In genomic region chr1:111269820-111270406, GRCh38 we compare ENCODE assay signal across 29 cellular contexts. TPM values are rescaled to one million over a fixed set of nuclear protein-coding genes. Genes with fewer than 3 reads are reported as not detected.
"Had no signal": no experiment of that assay in that cellular context is flagged by ENCODE, and none has a peak within 500 bp of the region (broad histone marks: within the 10 kb centered on the region; RNA-seq: fewer than 3 reads in every experiment).

No MANE protein-coding gene starts in this region.

- H3K9me3 Mint-ChIP-seq: nephron progenitor cell had no signal

- H3K9me3 ChIP-seq: adrenal gland, colonic mucosa, esophagus squamous epithelium, suprapubic skin, tibial nerve had no signal

- H3K4me3 ChIP-seq: adrenal gland, colonic mucosa, gastroesophageal sphincter, heart left ventricle, suprapubic skin, tibial nerve had no signal

- FAIRE-seq: astrocyte, small intestine had no signal

- H3K4me1 Mint-ChIP-seq: nephron progenitor cell had no signal

- H3K4me3 Mint-ChIP-seq: nephron progenitor cell had no signal

- DNase-seq: activated CD4-positive, alpha-beta T cell treated with anti-CD3 and anti-CD28 coated beads for 4 hours; activated CD8-positive, alpha-beta memory T cell treated with anti-CD3 and anti-CD28 coated beads, Interleukin-2, amount 50 U/mL, for 48 hours; activated naive CD4-positive, alpha-beta T cell; activated T-cell treated with anti-CD3 and anti-CD28 coated beads, Interleukin-2, amount 50 U/mL, for 4 hours; colonic mucosa; esophagus squamous epithelium; islet precursor cell; left colon; mesenchymal stem cell; nephron progenitor cell; nucleus accumbens; small intestine; stomach; T-helper 9 cell had no signal

- H3K36me3 ChIP-seq: adrenal gland, colonic mucosa, esophagus squamous epithelium, gastroesophageal sphincter, heart left ventricle, stomach, suprapubic skin, tibial nerve had no signal

- H3K27ac Mint-ChIP-seq: activated naive CD8-positive, alpha-beta T cell; activated T-helper 2 cell treated with anti-CD3 and anti-CD28 coated beads, Interferon-gamma antibody, Interleukin-2, Interleukin-4, amounts not matched to agents 10 μg/mL and 5 μg/mL and 100 μg/mL, durations not matched to agents 14 hours and 24 hours and 36 hours; nephron progenitor cell; stimulated activated effector memory CD8-positive, alpha-beta T cell treated with anti-CD3 and anti-CD28 coated beads, Interleukin-12 subunit alpha, Interleukin-12 subunit beta, amount 100 ng/mL, for 72 hours; WTC11 had no signal

- H3K27ac ChIP-seq: adrenal gland, colonic mucosa, esophagus squamous epithelium, gastroesophageal sphincter, heart left ventricle, stomach, suprapubic skin, tibial nerve had no signal

- ATAC-seq: gastroesophageal sphincter; heart left ventricle; left colon; sciatic nerve; stimulated activated effector memory CD8-positive, alpha-beta T cell treated with anti-CD3 and anti-CD28 coated beads, Interleukin-12 subunit alpha, Interleukin-12 subunit beta, amount 100 ng/mL, for 72 hours had no signal

- H3K4me1 ChIP-seq: adrenal gland, colonic mucosa had no signal

RNA-seq across cellular contexts. Expression of gene CHIA, which starts 20.7 kb away (rescaled TPM):
- total RNA-seq: activated CD8-positive, alpha-beta memory T cell treated with anti-CD3 and anti-CD28 coated beads for 36 hours; activated T-cell treated with anti-CD3 and anti-CD28 coated beads, Interleukin-2, amount 50 U/mL, for 4 hours; activated T-helper 2 cell treated with anti-CD3 and anti-CD28 coated beads, Interferon-gamma antibody, Interleukin-2, Interleukin-4, amounts not matched to agents 10 μg/mL and 5 μg/mL and 100 μg/mL, durations not matched to agents 14 hours and 24 hours and 36 hours; astrocyte; colonic mucosa; esophagus squamous epithelium; gastroesophageal sphincter; left colon; lower leg skin; myocyte; sciatic nerve; suprapubic skin; tibial nerve; urinary bladder; WTC11 had no signal
- polyA plus RNA-seq: urinary bladder had no signal

RNA-seq across cellular contexts. Expression of gene CHI3L2, which starts 42.4 kb away (rescaled TPM):
- total RNA-seq: astrocyte had no signal
